In the genomic region with DNA sequence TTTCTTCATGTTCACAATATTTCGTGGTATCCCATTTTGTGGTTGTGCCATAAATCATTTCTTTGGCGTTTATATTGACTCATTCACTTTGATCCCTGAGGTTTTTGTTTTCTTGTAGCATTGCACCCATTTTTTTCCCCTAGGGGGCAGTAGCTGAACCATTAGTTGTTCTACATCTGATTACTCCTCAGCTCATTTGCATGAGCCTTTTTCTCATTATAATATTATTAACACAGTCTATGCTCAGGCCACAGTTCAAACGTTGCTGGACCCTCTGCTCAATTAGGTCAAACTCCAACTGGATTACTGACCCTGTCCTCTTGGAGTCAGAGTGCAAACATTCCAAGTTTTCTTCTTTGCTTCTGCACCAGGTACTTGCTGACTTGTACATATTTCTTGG, we compare ENCODE assay signal across 15 cellular contexts.
A peak's percentile ranks its signal among the peaks of the same experiment; 100 is the strongest.
DNase-seq lines count a peak whose midpoint lies in the region; ATAC-seq and TF ChIP-seq lines count a peak whose summit lies in the region.
"Had no signal": no experiment of that assay in that cellular context is flagged by ENCODE, and none has a peak within 500 bp of the region (broad histone marks: within the 10 kb centered on the region; RNA-seq: fewer than 3 reads in every experiment).

No MANE protein-coding gene starts in this region.

- H3K9me3 ChIP-seq in mammary epithelial cell (replicated peaks; ENCODE audit: insufficient read depth, low read length) (peaks cover 21% of the 10 kb centered on the region), endodermal cell (ENCODE audit: control insufficient read depth, low read length) (no peaks in the 10 kb centered on the region), upper lobe of right lung (no peaks in the 10 kb centered on the region)

- H3K9ac ChIP-seq in mammary epithelial cell (ENCODE audit: insufficient read depth, low read length) = no peak overlapping the region
- H3K9ac ChIP-seq in endodermal cell (ENCODE audit: extremely low read depth, low read length, poor library complexity, severe bottlenecking) = no peak overlapping the region
- H3K9ac ChIP-seq: BLaER1 treated with 17β-estradiol and CSF1 and Interleukin-3, amounts not matched to agents 10 nM and 100 nM had no signal

- H3K4me1 Mint-ChIP-seq in MCF 10A (ENCODE audit: insufficient read depth, unreplicated experiment) (peaks cover 13% of the 10 kb centered on the region), endodermal cell (no peaks in the 10 kb centered on the region)
- H3K4me1 Mint-ChIP-seq: activated CD8-positive, alpha-beta memory T cell treated with anti-CD3 and anti-CD28 coated beads, Interleukin-2, amount 10 ng/mL, durations not matched to agents 7 days and 5 days; activated naive CD8-positive, alpha-beta T cell treated with anti-CD3 and anti-CD28 coated beads, Interleukin-2, amount 10 ng/mL, durations not matched to agents 7 days and 5 days had no signal

- H3K36me3 Mint-ChIP-seq in MCF 10A (ENCODE audit: insufficient read depth, unreplicated experiment) = no peaks in the 10 kb centered on the region
- H3K36me3 Mint-ChIP-seq in endodermal cell (ENCODE audit: low read depth) = no peaks in the 10 kb centered on the region
- H3K36me3 Mint-ChIP-seq: activated CD8-positive, alpha-beta memory T cell treated with anti-CD3 and anti-CD28 coated beads, Interleukin-2, amount 10 ng/mL, durations not matched to agents 7 days and 5 days; activated naive CD8-positive, alpha-beta T cell treated with anti-CD3 and anti-CD28 coated beads, Interleukin-2, amount 10 ng/mL, durations not matched to agents 7 days and 5 days had no signal

- no peak overlapping the region for H3K4me3 Mint-ChIP-seq in MCF 10A (ENCODE audit: unreplicated experiment)
- no peak overlapping the region for H3K4me3 Mint-ChIP-seq in endodermal cell
- H3K4me3 Mint-ChIP-seq: activated CD8-positive, alpha-beta memory T cell treated with anti-CD3 and anti-CD28 coated beads, Interleukin-2, amount 10 ng/mL, durations not matched to agents 7 days and 5 days; activated naive CD8-positive, alpha-beta T cell treated with anti-CD3 and anti-CD28 coated beads, Interleukin-2, amount 10 ng/mL, durations not matched to agents 7 days and 5 days; T-helper 2 cell treated with Interferon-gamma antibody and Interleukin-4, amounts not matched to agents 5 μg/mL and 100 μg/mL, for 36 hours had no signal

- no peaks in the 10 kb centered on the region for H3K27me3 Mint-ChIP-seq in MCF 10A (ENCODE audit: insufficient read depth, unreplicated experiment)
- no peaks in the 10 kb centered on the region for H3K27me3 Mint-ChIP-seq in endodermal cell (ENCODE audit: insufficient read depth)
- H3K27me3 Mint-ChIP-seq: activated CD8-positive, alpha-beta memory T cell treated with anti-CD3 and anti-CD28 coated beads, Interleukin-2, amount 10 ng/mL, durations not matched to agents 7 days and 5 days; activated naive CD8-positive, alpha-beta T cell treated with anti-CD3 and anti-CD28 coated beads, Interleukin-2, amount 10 ng/mL, durations not matched to agents 7 days and 5 days had no signal

- no peaks in the 10 kb centered on the region for H3K79me2 ChIP-seq in mammary epithelial cell (ENCODE audit: insufficient read depth, low read length)

- no peak for ATAC-seq in upper lobe of right lung
- ATAC-seq in GM21381 (IDR thresholded peaks at IDR 0.05; ENCODE audit: unreplicated experiment) = no peak
- ATAC-seq: activated CD8-positive, alpha-beta memory T cell treated with anti-CD3 and anti-CD28 coated beads, Interleukin-2, amount 10 ng/mL, durations not matched to agents 7 days and 5 days; left cardiac atrium had no signal

- no peak overlapping the region for H3K4me3 ChIP-seq in mammary epithelial cell (replicated peaks in 1 of 3; ENCODE audit: insufficient read depth in 1 of 3, low read depth in 2 of 3, low read length in 3 of 3)
- no peak overlapping the region for H3K4me3 ChIP-seq in endodermal cell (ENCODE audit: low read length)
- no peak overlapping the region for H3K4me3 ChIP-seq in upper lobe of right lung
- H3K4me3 ChIP-seq: BLaER1 treated with 17β-estradiol and CSF1 and Interleukin-3, amounts not matched to agents 10 nM and 100 nM had no signal

- H3K9me3 Mint-ChIP-seq in MCF 10A (ENCODE audit: unreplicated experiment) (no peaks in the 10 kb centered on the region), endodermal cell (peaks cover 1% of the 10 kb centered on the region)

- BruUV-seq in MCF 10A (replicated peaks; lab: Mats Ljungman, UMichigan) = no TSS peak
- no TSS peak for BruUV-seq in mammary epithelial cell (replicated peaks; lab: Mats Ljungman, UMichigan)

- no peak overlapping the region for H3K27ac Mint-ChIP-seq in MCF 10A (ENCODE audit: low read depth, unreplicated experiment)
- H3K27ac Mint-ChIP-seq in endodermal cell = no peak overlapping the region
- H3K27ac Mint-ChIP-seq: activated CD8-positive, alpha-beta memory T cell treated with anti-CD3 and anti-CD28 coated beads, Interleukin-2, amount 10 ng/mL, durations not matched to agents 7 days and 5 days; activated naive CD8-positive, alpha-beta T cell treated with anti-CD3 and anti-CD28 coated beads, Interleukin-2, amount 10 ng/mL, durations not matched to agents 7 days and 5 days; T-helper 2 cell treated with Interferon-gamma antibody and Interleukin-4, amounts not matched to agents 5 μg/mL and 100 μg/mL, for 36 hours had no signal

- dilution Hi-C loops in mammary epithelial cell (cut with HindIII; ENCODE audit: low sequenced_read_pairs) = no loop called here

- DNase-seq in MCF 10A (ENCODE audit: unreplicated experiment) (peak; percentile 35), mammary epithelial cell (no peak), NCI-H1694 (lab: John Stamatoyannopoulos, UW) (peak; percentile 37), endodermal cell (peak; percentile 66), upper lobe of right lung (no peak), NCI-H345 (lab: John Stamatoyannopoulos, UW) (no peak)
- no peak for DNase-seq in activated CD8-positive, alpha-beta memory T cell treated with anti-CD3 and anti-CD28 coated beads for 24 hours
- DNase-seq: activated CD8-positive, alpha-beta memory T cell treated with anti-CD3 and anti-CD28 coated beads, Interleukin-2, amount 10 ng/mL, durations not matched to agents 7 days and 5 days; activated naive CD8-positive, alpha-beta T cell treated with anti-CD3 and anti-CD28 coated beads, Interleukin-2, amount 10 ng/mL, durations not matched to agents 7 days and 5 days; HCEC 1CT; left cardiac atrium; nucleus accumbens had no signal

- no peaks in the 10 kb centered on the region for H3K27me3 ChIP-seq in mammary epithelial cell (ENCODE audit: insufficient read depth, low read length)
- H3K27me3 ChIP-seq in endodermal cell (ENCODE audit: control insufficient read depth, insufficient read depth, low read length, poor library complexity, severe bottlenecking) = no peaks in the 10 kb centered on the region
- no peaks in the 10 kb centered on the region for H3K27me3 ChIP-seq in upper lobe of right lung
- H3K27me3 ChIP-seq: BLaER1 treated with 17β-estradiol and CSF1 and Interleukin-3, amounts not matched to agents 10 nM and 100 nM had no signal

- H2AFZ ChIP-seq in mammary epithelial cell (ENCODE audit: low read depth, low read length) = no peak overlapping the region

- POLR2A ChIA-PET in MCF 10A (lab: Yijun Ruan, JAX) = no interaction called here

- H3K4me2 ChIP-seq in mammary epithelial cell (ENCODE audit: insufficient read depth, low read depth, low read length) = no peak overlapping the region
- H3K4me2 ChIP-seq: BLaER1 treated with 17β-estradiol and CSF1 and Interleukin-3, amounts not matched to agents 10 nM and 100 nM had no signal

- H3K36me3 ChIP-seq in mammary epithelial cell (ENCODE audit: insufficient read depth, low read length) (no peaks in the 10 kb centered on the region), endodermal cell (ENCODE audit: control insufficient read depth, insufficient read depth, low read length) (no peaks in the 10 kb centered on the region), upper lobe of right lung (no peaks in the 10 kb centered on the region)
- H3K36me3 ChIP-seq: BLaER1 treated with 17β-estradiol and CSF1 and Interleukin-3, amounts not matched to agents 10 nM and 100 nM had no signal

- peak; percentile 26 for TF ChIP-seq CTCF in MCF 10A (IDR thresholded peaks at IDR 0.05; ENCODE audit: unreplicated experiment)
- TF ChIP-seq CTCF in mammary epithelial cell (conservative IDR thresholded peaks at IDR 0.05 in 1 of 2, IDR thresholded peaks at IDR 0.05 in 1 of 2; ENCODE audit: extremely low read depth in 1 of 2, insufficient read depth in 1 of 2, low read depth in 1 of 2, low read length in 2 of 2) = peak in 1 of 2 donors; percentile 21
- TF ChIP-seq CTCF in endodermal cell (conservative IDR thresholded peaks at IDR 0.05) = peak; percentile 81
- TF ChIP-seq CTCF in upper lobe of right lung (IDR thresholded peaks at IDR 0.05) = peak; percentile 30

- in situ Hi-C loops in mammary epithelial cell (cut with MboI; ENCODE audit: low sequenced_read_pairs in 2 of 2) = no loop called here

- H3K4me1 ChIP-seq in mammary epithelial cell (ENCODE audit: insufficient read depth, low read length) = no peaks in the 10 kb centered on the region
- H3K4me1 ChIP-seq in endodermal cell (ENCODE audit: control insufficient read depth, insufficient read depth, low read length) = no peaks in the 10 kb centered on the region
- no peaks in the 10 kb centered on the region for H3K4me1 ChIP-seq in upper lobe of right lung
- H3K4me1 ChIP-seq: BLaER1 treated with 17β-estradiol and CSF1 and Interleukin-3, amounts not matched to agents 10 nM and 100 nM had no signal

- no peaks in the 10 kb centered on the region for H4K20me1 ChIP-seq in mammary epithelial cell (ENCODE audit: insufficient read depth, low read length)
- H4K20me1 ChIP-seq: BLaER1 treated with 17β-estradiol and CSF1 and Interleukin-3, amounts not matched to agents 10 nM and 100 nM had no signal

- intact Hi-C loops in MCF 10A (cut with micrococcal nuclease) (no loop called here), mammary epithelial cell (cut with micrococcal nuclease) (no loop called here), upper lobe of right lung (cut with DNase I) (no loop called here)

- H3K27ac ChIP-seq in mammary epithelial cell (ENCODE audit: insufficient read depth, low read depth, low read length) (no peak overlapping the region), endodermal cell (ENCODE audit: low read depth, low read length) (no peak overlapping the region), upper lobe of right lung (no peak overlapping the region)
- H3K27ac ChIP-seq: BLaER1 treated with 17β-estradiol and CSF1 and Interleukin-3, amounts not matched to agents 10 nM and 100 nM had no signal

- 0% methylated on average over 3 of the region's 3 CpGs for WGBS in mammary epithelial cell (ENCODE audit: low coverage, missing lambda C conversion rate)
- WGBS in endodermal cell (ENCODE audit: insufficient coverage in 1 of 2, insufficient read length in 1 of 2), 2 experiments = 21 to 39% methylated on average over 3 of the region's 3 CpGs

- CTCF ChIA-PET in MCF 10A (lab: Yijun Ruan, JAX) (interaction anchor here (0.6 to 0.9 kb wide), 3 partner anchors 16 to 439 kb away, joined by 3 to 5 read pairs (median 3); no protein-coding TSS in a partner anchor), mammary epithelial cell (lab: Charles Lee; ENCODE audit: low non-redundant PET) (no interaction called here)

Comparison
In these comparisons a context has a peak if more than half of its experiments do, and no peak if none do; other contexts are left out.
1. DNase-seq: peak in MCF 10A (single experiment), NCI-H1694 (single experiment) and endodermal cell (single experiment); none in mammary epithelial cell (single experiment), upper lobe of right lung (single experiment), activated CD8-positive, alpha-beta memory T cell treated with anti-CD3 and anti-CD28 coated beads for 24 hours (single experiment) and NCI-H345 (single experiment).